ENCODE assay signal across 13 cellular contexts in the genomic region with DNA sequence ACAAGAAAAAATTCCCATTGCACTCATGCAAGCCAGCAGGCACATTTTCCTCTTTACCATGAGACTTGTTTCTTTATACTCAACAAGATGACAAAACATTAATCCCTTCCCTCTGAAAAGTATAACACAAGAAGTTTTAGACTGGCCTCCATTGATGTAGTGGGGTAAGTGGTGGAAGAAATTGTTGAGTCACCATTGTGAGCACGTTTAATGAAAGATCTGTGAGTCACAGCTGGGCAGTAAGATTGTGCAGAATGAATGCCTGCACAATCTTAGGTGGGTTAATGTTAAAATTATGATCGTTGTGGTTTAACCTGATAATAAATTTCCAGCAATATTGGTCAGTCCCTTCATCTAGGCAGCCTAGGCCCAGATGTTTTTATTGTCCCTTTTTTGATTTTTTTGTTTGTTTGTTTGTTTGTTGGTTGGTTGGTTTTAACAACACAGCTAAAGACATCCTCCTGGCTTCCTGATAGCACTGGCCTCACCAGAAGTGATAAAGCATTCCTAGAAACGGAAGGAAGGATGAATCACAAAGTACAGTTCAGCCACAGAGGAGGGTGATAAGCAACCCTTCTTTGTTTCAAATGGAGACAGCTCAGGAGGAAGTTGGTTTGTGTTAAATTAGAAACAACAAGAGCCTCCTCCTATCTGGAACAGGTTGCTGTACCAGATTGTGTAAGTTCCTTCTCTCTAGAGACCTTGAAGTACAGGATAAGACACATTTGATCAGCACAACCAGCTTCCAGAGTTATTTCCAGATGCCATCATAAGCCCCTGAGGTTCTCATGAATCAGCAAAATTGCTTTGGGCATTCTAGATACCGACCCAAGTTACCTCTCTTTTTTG. TPM values are rescaled to one million over a fixed set of nuclear protein-coding genes. Genes with fewer than 3 reads are reported as not detected.
A peak's percentile ranks its signal among the peaks of the same experiment; 100 is the strongest.
DNase-seq lines count a peak whose midpoint lies in the region; ATAC-seq and TF ChIP-seq lines count a peak whose summit lies in the region.
"Had no signal": no experiment of that assay in that cellular context is flagged by ENCODE, and none has a peak within 500 bp of the region (broad histone marks: within the 10 kb centered on the region; RNA-seq: fewer than 3 reads in every experiment).

No MANE protein-coding gene starts in this region.

- peaks cover 14% of the 10 kb centered on the region for H3K4me1 Mint-ChIP-seq in WTC11
- H3K4me1 Mint-ChIP-seq: nephron progenitor cell had no signal

- H3K27me3 Mint-ChIP-seq in WTC11 (ENCODE audit: low read depth), result no peaks in the 10 kb centered on the region

- DNase-seq in CMK (ENCODE audit: low read depth), result peak; percentile 80
- peak; percentile 20 for DNase-seq in Jurkat, Clone E6-1 (ENCODE audit: low read depth, low spot score)
- DNase-seq in WTC11 (ENCODE audit: low spot score), result no peak
- peak; percentile 9 for DNase-seq in iPS DF 19.7 (ENCODE audit: low read depth, low spot score)
- DNase-seq in GM19238 (ENCODE audit: insufficient read length, low spot score), result no peak
- no peak for DNase-seq in central memory CD4-positive, alpha-beta T cell
- DNase-seq in NCI-H446 (lab: John Stamatoyannopoulos, UW), result no peak
- DNase-seq: DMS79 treated with DMSO at 0.1 percent for 48 hours, hippocampal formation, nephron progenitor cell, trophoblast cell, WERI-Rb-1 had no signal

- H3K27ac Mint-ChIP-seq in WTC11, result peak overlapping the region; percentile 78; the same call in 1 of the 2 replicates
- H3K27ac Mint-ChIP-seq: nephron progenitor cell had no signal

- H3K36me3 Mint-ChIP-seq in WTC11, result no peaks in the 10 kb centered on the region

- CTCF ChIA-PET in WTC11 (lab: Charles Lee), result interaction anchor here (1.2 kb wide), 1 partner anchor 174 kb away, joined by 3 read pairs; no protein-coding TSS in a partner anchor

- peaks cover 4% of the 10 kb centered on the region; the same call in 1 of the 2 replicates for H3K9me3 Mint-ChIP-seq in WTC11
- H3K9me3 Mint-ChIP-seq: nephron progenitor cell had no signal

- H3K4me3 Mint-ChIP-seq in WTC11, result no peak overlapping the region
- H3K4me3 Mint-ChIP-seq: nephron progenitor cell had no signal

- peak; percentile 57 for ATAC-seq in WTC11
- no peak for ATAC-seq in GM21576 (IDR thresholded peaks at IDR 0.05; ENCODE audit: unreplicated experiment)

- POLR2A ChIA-PET in WTC11 (lab: Charles Lee), result no interaction called here

- no peak for TF ChIP-seq CTCF in WTC11 (IDR thresholded peaks at IDR 0.05)

- H3K4me3 ChIP-seq in Jurkat, Clone E6-1 (ENCODE audit: low read length), result no peak overlapping the region

TF ChIP-seq in WTC11, 78 proteins besides CTCF, POLR2A, EP300 and RAD21 (continues in another document):
- TF ChIP-seq FOXJ3 (CRISPR knock-in tag; IDR thresholded peaks at IDR 0.05; ENCODE audit: borderline replicate concordance), result no peak
- TF ChIP-seq JAZF1 (CRISPR knock-in tag; IDR thresholded peaks at IDR 0.05), result no peak
- TF ChIP-seq ETV6 (CRISPR knock-in tag; IDR thresholded peaks at IDR 0.05), result no peak
- TF ChIP-seq MLX (CRISPR knock-in tag; IDR thresholded peaks at IDR 0.05), result no peak
- no peak for TF ChIP-seq ZNF317 (CRISPR knock-in tag; IDR thresholded peaks at IDR 0.05; ENCODE audit: borderline replicate concordance, low read depth)
- no peak for TF ChIP-seq PRRX2 (CRISPR knock-in tag; IDR thresholded peaks at IDR 0.05)
- no peak for TF ChIP-seq HMGA2 (CRISPR knock-in tag; IDR thresholded peaks at IDR 0.05)
- TF ChIP-seq ERG (CRISPR knock-in tag; IDR thresholded peaks at IDR 0.05), result no peak
- TF ChIP-seq OVOL2 (CRISPR knock-in tag; IDR thresholded peaks at IDR 0.05; ENCODE audit: borderline replicate concordance), result no peak
- TF ChIP-seq USF2 (CRISPR knock-in tag; IDR thresholded peaks at IDR 0.05), result no peak
- TF ChIP-seq ZNF512 (CRISPR knock-in tag; IDR thresholded peaks at IDR 0.05; ENCODE audit: borderline replicate concordance), result no peak
- no peak for TF ChIP-seq ZNF263 (CRISPR knock-in tag; IDR thresholded peaks at IDR 0.05; ENCODE audit: low read depth)
- TF ChIP-seq ATF1 (CRISPR knock-in tag; IDR thresholded peaks at IDR 0.05), result no peak
- no peak for TF ChIP-seq USF1 (CRISPR knock-in tag; IDR thresholded peaks at IDR 0.05)
- TF ChIP-seq, protein P1, sequence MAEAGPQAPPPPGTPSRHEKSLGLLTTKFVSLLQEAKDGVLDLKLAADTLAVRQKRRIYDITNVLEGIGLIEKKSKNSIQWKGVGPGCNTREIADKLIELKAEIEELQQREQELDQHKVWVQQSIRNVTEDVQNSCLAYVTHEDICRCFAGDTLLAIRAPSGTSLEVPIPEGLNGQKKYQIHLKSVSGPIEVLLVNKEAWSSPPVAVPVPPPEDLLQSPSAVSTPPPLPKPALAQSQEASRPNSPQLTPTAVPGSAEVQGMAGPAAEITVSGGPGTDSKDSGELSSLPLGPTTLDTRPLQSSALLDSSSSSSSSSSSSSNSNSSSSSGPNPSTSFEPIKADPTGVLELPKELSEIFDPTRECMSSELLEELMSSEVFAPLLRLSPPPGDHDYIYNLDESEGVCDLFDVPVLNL (CRISPR knock-in tag; IDR thresholded peaks at IDR 0.05; ENCODE audit: borderline replicate concordance, low read depth), result no peak
- no peak for TF ChIP-seq CBFB (CRISPR knock-in tag; IDR thresholded peaks at IDR 0.05; ENCODE audit: low read depth)
- TF ChIP-seq, protein P2, sequence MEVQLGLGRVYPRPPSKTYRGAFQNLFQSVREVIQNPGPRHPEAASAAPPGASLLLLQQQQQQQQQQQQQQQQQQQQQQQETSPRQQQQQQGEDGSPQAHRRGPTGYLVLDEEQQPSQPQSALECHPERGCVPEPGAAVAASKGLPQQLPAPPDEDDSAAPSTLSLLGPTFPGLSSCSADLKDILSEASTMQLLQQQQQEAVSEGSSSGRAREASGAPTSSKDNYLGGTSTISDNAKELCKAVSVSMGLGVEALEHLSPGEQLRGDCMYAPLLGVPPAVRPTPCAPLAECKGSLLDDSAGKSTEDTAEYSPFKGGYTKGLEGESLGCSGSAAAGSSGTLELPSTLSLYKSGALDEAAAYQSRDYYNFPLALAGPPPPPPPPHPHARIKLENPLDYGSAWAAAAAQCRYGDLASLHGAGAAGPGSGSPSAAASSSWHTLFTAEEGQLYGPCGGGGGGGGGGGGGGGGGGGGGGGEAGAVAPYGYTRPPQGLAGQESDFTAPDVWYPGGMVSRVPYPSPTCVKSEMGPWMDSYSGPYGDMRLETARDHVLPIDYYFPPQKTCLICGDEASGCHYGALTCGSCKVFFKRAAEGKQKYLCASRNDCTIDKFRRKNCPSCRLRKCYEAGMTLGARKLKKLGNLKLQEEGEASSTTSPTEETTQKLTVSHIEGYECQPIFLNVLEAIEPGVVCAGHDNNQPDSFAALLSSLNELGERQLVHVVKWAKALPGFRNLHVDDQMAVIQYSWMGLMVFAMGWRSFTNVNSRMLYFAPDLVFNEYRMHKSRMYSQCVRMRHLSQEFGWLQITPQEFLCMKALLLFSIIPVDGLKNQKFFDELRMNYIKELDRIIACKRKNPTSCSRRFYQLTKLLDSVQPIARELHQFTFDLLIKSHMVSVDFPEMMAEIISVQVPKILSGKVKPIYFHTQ (CRISPR knock-in tag; IDR thresholded peaks at IDR 0.05), result no peak

RNA-seq across cellular contexts. Expression of gene SLC24A2, which starts 40.3 kb away (rescaled TPM):
- polyA plus RNA-seq in Jurkat, Clone E6-1 (2012; ENCODE audit: insufficient read depth, insufficient read length), result not detected
- total RNA-seq in WTC11 (2021), result 5.6 to 8.0 TPM (median 7.1 TPM) in 3 replicates

Comparison
In these comparisons a context has a peak if more than half of its experiments do, and no peak if none do; other contexts are left out.
1. DNase-seq: peak in CMK (single experiment), Jurkat, Clone E6-1 (single experiment) and iPS DF 19.7 (single experiment); none in WTC11 (single experiment), GM19238 (single experiment), central memory CD4-positive, alpha-beta T cell (single experiment) and NCI-H446 (0 of 2).